In genomic region chr6:30515967-30516753, GRCh38 we compare ENCODE assay signal across 1 cellular context.
TF ChIP-seq lines count a peak whose summit lies in the region.

No MANE protein-coding gene starts in this region.

TF ChIP-seq in WTC11, 78 proteins besides CTCF, POLR2A, EP300 and RAD21 (continued from another document and continues in another):
- no peak for TF ChIP-seq AR (CRISPR knock-in tag; IDR thresholded peaks at IDR 0.05)
- TF ChIP-seq ATF2 (CRISPR knock-in tag; IDR thresholded peaks at IDR 0.05; ENCODE audit: borderline replicate concordance, low read depth): no peak
- no peak for TF ChIP-seq USF1 (CRISPR knock-in tag; IDR thresholded peaks at IDR 0.05)
- no peak for TF ChIP-seq IRF1 (CRISPR knock-in tag; IDR thresholded peaks at IDR 0.05)
- no peak for TF ChIP-seq CREM (CRISPR knock-in tag; IDR thresholded peaks at IDR 0.05)
- no peak for TF ChIP-seq MXD4 (CRISPR knock-in tag; IDR thresholded peaks at IDR 0.05; ENCODE audit: borderline replicate concordance)
- no peak for TF ChIP-seq SMAD3 (CRISPR knock-in tag; IDR thresholded peaks at IDR 0.05; ENCODE audit: borderline replicate concordance)
- TF ChIP-seq MYBL2 (CRISPR knock-in tag; IDR thresholded peaks at IDR 0.05): no peak
- peak; percentile 88 for TF ChIP-seq ETV6 (CRISPR knock-in tag; IDR thresholded peaks at IDR 0.05)
- no peak for TF ChIP-seq GTF2I (CRISPR knock-in tag; conservative IDR thresholded peaks at IDR 0.05)
- TF ChIP-seq SOX15 (CRISPR knock-in tag; IDR thresholded peaks at IDR 0.05): no peak
- TF ChIP-seq RORB (CRISPR knock-in tag; IDR thresholded peaks at IDR 0.05): no peak
- TF ChIP-seq TCF7 (CRISPR knock-in tag; IDR thresholded peaks at IDR 0.05; ENCODE audit: low read depth): no peak
- no peak for TF ChIP-seq STAT6 (CRISPR knock-in tag; conservative IDR thresholded peaks at IDR 0.05; ENCODE audit: low read depth)
- TF ChIP-seq SP1 (CRISPR knock-in tag; conservative IDR thresholded peaks at IDR 0.05): no peak; the same call in 1 of the 2 replicates
- TF ChIP-seq PRDM15 (CRISPR knock-in tag; IDR thresholded peaks at IDR 0.05): no peak
- no peak for TF ChIP-seq TEAD4 (CRISPR knock-in tag; IDR thresholded peaks at IDR 0.05)
- TF ChIP-seq FOXK1 (CRISPR knock-in tag; IDR thresholded peaks at IDR 0.05): peak; percentile 96
- no peak for TF ChIP-seq TEAD1 (CRISPR knock-in tag; IDR thresholded peaks at IDR 0.05)
- no peak for TF ChIP-seq ZSCAN18 (CRISPR knock-in tag; IDR thresholded peaks at IDR 0.05)
- no peak for TF ChIP-seq ZNF396 (CRISPR knock-in tag; IDR thresholded peaks at IDR 0.05; ENCODE audit: borderline replicate concordance)
- TF ChIP-seq PREB (CRISPR knock-in tag; IDR thresholded peaks at IDR 0.05; ENCODE audit: borderline replicate concordance): no peak
- TF ChIP-seq NR2C2 (CRISPR knock-in tag; IDR thresholded peaks at IDR 0.05): no peak
- TF ChIP-seq ERG (CRISPR knock-in tag; IDR thresholded peaks at IDR 0.05): no peak
- TF ChIP-seq JAZF1 (CRISPR knock-in tag; IDR thresholded peaks at IDR 0.05): no peak
- no peak for TF ChIP-seq ATF3 (CRISPR knock-in tag; conservative IDR thresholded peaks at IDR 0.05)
- no peak for TF ChIP-seq NR1H2 (CRISPR knock-in tag; IDR thresholded peaks at IDR 0.05)
- TF ChIP-seq FOXP4 (CRISPR knock-in tag; IDR thresholded peaks at IDR 0.05): no peak
- TF ChIP-seq MLX (CRISPR knock-in tag; IDR thresholded peaks at IDR 0.05): no peak
- peak; percentile 61; the same call in 1 of the 2 replicates for TF ChIP-seq MAX (CRISPR knock-in tag; IDR thresholded peaks at IDR 0.05)
- no peak for TF ChIP-seq NFYB (CRISPR knock-in tag; conservative IDR thresholded peaks at IDR 0.05; ENCODE audit: low read depth)
